In the genomic region with DNA sequence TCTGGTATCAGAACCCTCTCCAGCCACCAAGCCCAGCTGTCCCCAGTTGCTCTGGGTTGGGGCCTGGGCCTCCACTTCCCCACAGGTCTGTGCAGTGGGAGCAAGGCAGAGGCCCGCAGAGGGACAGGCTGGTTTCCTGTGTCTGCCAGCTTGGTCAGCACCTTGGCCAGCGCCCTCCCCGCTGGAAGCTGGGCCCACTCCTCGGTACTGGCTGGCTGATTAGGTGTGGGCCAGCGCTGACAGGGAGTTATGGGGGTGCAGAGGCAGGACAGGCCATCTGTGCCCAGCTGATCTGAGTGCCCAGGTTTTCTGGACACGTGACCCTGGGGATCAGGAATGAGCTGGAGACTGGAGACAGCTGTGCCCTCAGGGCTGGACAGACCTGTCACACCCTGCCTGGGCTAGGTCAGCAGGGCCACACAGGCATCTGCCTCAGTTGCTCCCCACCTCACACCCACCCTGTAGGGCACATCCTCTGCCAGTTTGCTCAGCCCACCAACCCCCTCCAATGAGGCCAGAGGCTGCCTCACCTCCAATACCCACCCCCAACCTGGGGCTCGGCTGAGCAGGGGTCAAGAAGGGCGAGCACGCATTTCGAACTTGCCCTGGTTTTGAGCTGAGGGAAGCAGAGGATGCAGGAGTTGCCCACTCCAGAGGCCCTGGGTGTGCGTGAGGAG, we compare ENCODE assay signal across 2 cellular contexts.
TF ChIP-seq lines count a peak whose summit lies in the region.

No MANE protein-coding gene starts in this region.

TF ChIP-seq in HEK293, 187 proteins besides CTCF, POLR2A, EP300 and RAD21 (continued from another document):
- TF ChIP-seq, protein P1, sequence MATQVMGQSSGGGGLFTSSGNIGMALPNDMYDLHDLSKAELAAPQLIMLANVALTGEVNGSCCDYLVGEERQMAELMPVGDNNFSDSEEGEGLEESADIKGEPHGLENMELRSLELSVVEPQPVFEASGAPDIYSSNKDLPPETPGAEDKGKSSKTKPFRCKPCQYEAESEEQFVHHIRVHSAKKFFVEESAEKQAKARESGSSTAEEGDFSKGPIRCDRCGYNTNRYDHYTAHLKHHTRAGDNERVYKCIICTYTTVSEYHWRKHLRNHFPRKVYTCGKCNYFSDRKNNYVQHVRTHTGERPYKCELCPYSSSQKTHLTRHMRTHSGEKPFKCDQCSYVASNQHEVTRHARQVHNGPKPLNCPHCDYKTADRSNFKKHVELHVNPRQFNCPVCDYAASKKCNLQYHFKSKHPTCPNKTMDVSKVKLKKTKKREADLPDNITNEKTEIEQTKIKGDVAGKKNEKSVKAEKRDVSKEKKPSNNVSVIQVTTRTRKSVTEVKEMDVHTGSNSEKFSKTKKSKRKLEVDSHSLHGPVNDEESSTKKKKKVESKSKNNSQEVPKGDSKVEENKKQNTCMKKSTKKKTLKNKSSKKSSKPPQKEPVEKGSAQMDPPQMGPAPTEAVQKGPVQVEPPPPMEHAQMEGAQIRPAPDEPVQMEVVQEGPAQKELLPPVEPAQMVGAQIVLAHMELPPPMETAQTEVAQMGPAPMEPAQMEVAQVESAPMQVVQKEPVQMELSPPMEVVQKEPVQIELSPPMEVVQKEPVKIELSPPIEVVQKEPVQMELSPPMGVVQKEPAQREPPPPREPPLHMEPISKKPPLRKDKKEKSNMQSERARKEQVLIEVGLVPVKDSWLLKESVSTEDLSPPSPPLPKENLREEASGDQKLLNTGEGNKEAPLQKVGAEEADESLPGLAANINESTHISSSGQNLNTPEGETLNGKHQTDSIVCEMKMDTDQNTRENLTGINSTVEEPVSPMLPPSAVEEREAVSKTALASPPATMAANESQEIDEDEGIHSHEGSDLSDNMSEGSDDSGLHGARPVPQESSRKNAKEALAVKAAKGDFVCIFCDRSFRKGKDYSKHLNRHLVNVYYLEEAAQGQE (tag by site-specific recombination; IDR thresholded peaks at IDR 0.05) = peak; percentile 95
- no peak for TF ChIP-seq YY1 (tag by site-specific recombination; IDR thresholded peaks at IDR 0.05)
- peak; percentile 78; the same call in 1 of the 2 replicates for TF ChIP-seq ZFP69B (tag by site-specific recombination; IDR thresholded peaks at IDR 0.05)

TF ChIP-seq in HepG2, 621 proteins besides CTCF, POLR2A, EP300 and RAD21 (continued from another document and continues in another):
- TF ChIP-seq TMF1 (CRISPR knock-in tag; IDR thresholded peaks at IDR 0.05; ENCODE audit: low read depth) = peak; percentile 75; the same call in 1 of the 2 replicates
- TF ChIP-seq GATAD1 (CRISPR knock-in tag; IDR thresholded peaks at IDR 0.05) = peak; percentile 61; the same call in 1 of the 2 replicates
- TF ChIP-seq ZNF224 (CRISPR knock-in tag; IDR thresholded peaks at IDR 0.05) = no peak
- TF ChIP-seq, protein P2, sequence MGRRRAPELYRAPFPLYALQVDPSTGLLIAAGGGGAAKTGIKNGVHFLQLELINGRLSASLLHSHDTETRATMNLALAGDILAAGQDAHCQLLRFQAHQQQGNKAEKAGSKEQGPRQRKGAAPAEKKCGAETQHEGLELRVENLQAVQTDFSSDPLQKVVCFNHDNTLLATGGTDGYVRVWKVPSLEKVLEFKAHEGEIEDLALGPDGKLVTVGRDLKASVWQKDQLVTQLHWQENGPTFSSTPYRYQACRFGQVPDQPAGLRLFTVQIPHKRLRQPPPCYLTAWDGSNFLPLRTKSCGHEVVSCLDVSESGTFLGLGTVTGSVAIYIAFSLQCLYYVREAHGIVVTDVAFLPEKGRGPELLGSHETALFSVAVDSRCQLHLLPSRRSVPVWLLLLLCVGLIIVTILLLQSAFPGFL (CRISPR knock-in tag; IDR thresholded peaks at IDR 0.05) = no peak
- TF ChIP-seq ZNF124 (CRISPR knock-in tag; IDR thresholded peaks at IDR 0.05) = peak; percentile 59; the same call in 1 of the 2 replicates
- 0 out of 2 replicates have a peak, but pooled peaks have one; percentile 67 for TF ChIP-seq ZNF552 (CRISPR knock-in tag; IDR thresholded peaks at IDR 0.05; ENCODE audit: borderline replicate concordance)
- 0 out of 2 replicates have a peak, but pooled peaks have one; percentile 51 for TF ChIP-seq CCDC6 (CRISPR knock-in tag; IDR thresholded peaks at IDR 0.05)
- no peak for TF ChIP-seq MAFK (conservative IDR thresholded peaks at IDR 0.05 in 1 of 2, IDR thresholded peaks at IDR 0.05 in 1 of 2; ENCODE audit: low read length in 2 of 2)
- no peak for TF ChIP-seq ZNF101 (CRISPR knock-in tag; IDR thresholded peaks at IDR 0.05; ENCODE audit: borderline replicate concordance, low read depth)
- no peak for TF ChIP-seq ZNF530 (CRISPR knock-in tag; IDR thresholded peaks at IDR 0.05; ENCODE audit: low read depth)
- peak; percentile 80; the same call in 1 of the 2 replicates for TF ChIP-seq MIXL1 (CRISPR knock-in tag; IDR thresholded peaks at IDR 0.05)
- peak; percentile 78; the same call in 1 of the 2 replicates for TF ChIP-seq ARHGAP35 (CRISPR knock-in tag; IDR thresholded peaks at IDR 0.05; ENCODE audit: borderline replicate concordance)
- TF ChIP-seq ZNF256 (CRISPR knock-in tag; conservative IDR thresholded peaks at IDR 0.05) = peak; percentile 69; the same call in 1 of the 2 replicates
- TF ChIP-seq IRF2 (CRISPR knock-in tag; IDR thresholded peaks at IDR 0.05) = 0 out of 2 replicates have a peak, but pooled peaks have one; percentile 42
- 0 out of 2 replicates have a peak, but pooled peaks have one; percentile 51 for TF ChIP-seq ZNF564 (CRISPR knock-in tag; IDR thresholded peaks at IDR 0.05)
- TF ChIP-seq ZNF274 (CRISPR knock-in tag; IDR thresholded peaks at IDR 0.05) = no peak
- TF ChIP-seq HOXD1 (CRISPR knock-in tag; IDR thresholded peaks at IDR 0.05) = peak; percentile 77; the same call in 1 of the 2 replicates
- TF ChIP-seq ETV5 (CRISPR knock-in tag; IDR thresholded peaks at IDR 0.05; ENCODE audit: borderline replicate concordance) = 0 out of 2 replicates have a peak, but pooled peaks have one; percentile 23
- no peak for TF ChIP-seq ZNF878 (CRISPR knock-in tag; IDR thresholded peaks at IDR 0.05)
- TF ChIP-seq CHCHD3 (CRISPR knock-in tag; IDR thresholded peaks at IDR 0.05) = peak; percentile 65; the same call in 1 of the 2 replicates
- TF ChIP-seq ZNF557 (CRISPR knock-in tag; IDR thresholded peaks at IDR 0.05) = 0 out of 2 replicates have a peak, but pooled peaks have one; percentile 65
- peak; percentile 48; the same call in 1 of the 2 replicates for TF ChIP-seq ZNF263 (CRISPR knock-in tag; IDR thresholded peaks at IDR 0.05)
- TF ChIP-seq, protein P3, sequence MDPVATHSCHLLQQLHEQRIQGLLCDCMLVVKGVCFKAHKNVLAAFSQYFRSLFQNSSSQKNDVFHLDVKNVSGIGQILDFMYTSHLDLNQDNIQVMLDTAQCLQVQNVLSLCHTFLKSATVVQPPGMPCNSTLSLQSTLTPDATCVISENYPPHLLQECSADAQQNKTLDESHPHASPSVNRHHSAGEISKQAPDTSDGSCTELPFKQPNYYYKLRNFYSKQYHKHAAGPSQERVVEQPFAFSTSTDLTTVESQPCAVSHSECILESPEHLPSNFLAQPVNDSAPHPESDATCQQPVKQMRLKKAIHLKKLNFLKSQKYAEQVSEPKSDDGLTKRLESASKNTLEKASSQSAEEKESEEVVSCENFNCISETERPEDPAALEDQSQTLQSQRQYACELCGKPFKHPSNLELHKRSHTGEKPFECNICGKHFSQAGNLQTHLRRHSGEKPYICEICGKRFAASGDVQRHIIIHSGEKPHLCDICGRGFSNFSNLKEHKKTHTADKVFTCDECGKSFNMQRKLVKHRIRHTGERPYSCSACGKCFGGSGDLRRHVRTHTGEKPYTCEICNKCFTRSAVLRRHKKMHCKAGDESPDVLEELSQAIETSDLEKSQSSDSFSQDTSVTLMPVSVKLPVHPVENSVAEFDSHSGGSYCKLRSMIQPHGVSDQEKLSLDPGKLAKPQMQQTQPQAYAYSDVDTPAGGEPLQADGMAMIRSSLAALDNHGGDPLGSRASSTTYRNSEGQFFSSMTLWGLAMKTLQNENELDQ (CRISPR knock-in tag; IDR thresholded peaks at IDR 0.05; ENCODE audit: borderline replicate concordance) = 0 out of 2 replicates have a peak, but pooled peaks have one; percentile 77
- TF ChIP-seq ONECUT2 (CRISPR knock-in tag; IDR thresholded peaks at IDR 0.05) = peak; percentile 33; the same call in 1 of the 2 replicates
- TF ChIP-seq IRX3 (CRISPR knock-in tag; IDR thresholded peaks at IDR 0.05; ENCODE audit: borderline replicate concordance, low read depth) = 0 out of 2 replicates have a peak, but pooled peaks have one; percentile 65
- TF ChIP-seq, protein P4, sequence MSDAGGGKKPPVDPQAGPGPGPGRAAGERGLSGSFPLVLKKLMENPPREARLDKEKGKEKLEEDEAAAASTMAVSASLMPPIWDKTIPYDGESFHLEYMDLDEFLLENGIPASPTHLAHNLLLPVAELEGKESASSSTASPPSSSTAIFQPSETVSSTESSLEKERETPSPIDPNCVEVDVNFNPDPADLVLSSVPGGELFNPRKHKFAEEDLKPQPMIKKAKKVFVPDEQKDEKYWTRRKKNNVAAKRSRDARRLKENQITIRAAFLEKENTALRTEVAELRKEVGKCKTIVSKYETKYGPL (CRISPR knock-in tag; IDR thresholded peaks at IDR 0.05) = peak; percentile 51; the same call in 1 of the 2 replicates
- TF ChIP-seq TBX2 (CRISPR knock-in tag; IDR thresholded peaks at IDR 0.05; ENCODE audit: borderline replicate concordance) = peak; percentile 31; the same call in 1 of the 2 replicates
- TF ChIP-seq TOPORS (CRISPR knock-in tag; IDR thresholded peaks at IDR 0.05) = 0 out of 2 replicates have a peak, but pooled peaks have one; percentile 37
- TF ChIP-seq ZMYM4 (CRISPR knock-in tag; IDR thresholded peaks at IDR 0.05) = 0 out of 2 replicates have a peak, but pooled peaks have one; percentile 23
- TF ChIP-seq FOXK1 (CRISPR knock-in tag; IDR thresholded peaks at IDR 0.05; ENCODE audit: borderline replicate concordance, low read depth) = peak; percentile 31; the same call in 1 of the 2 replicates
- TF ChIP-seq, protein P5, sequence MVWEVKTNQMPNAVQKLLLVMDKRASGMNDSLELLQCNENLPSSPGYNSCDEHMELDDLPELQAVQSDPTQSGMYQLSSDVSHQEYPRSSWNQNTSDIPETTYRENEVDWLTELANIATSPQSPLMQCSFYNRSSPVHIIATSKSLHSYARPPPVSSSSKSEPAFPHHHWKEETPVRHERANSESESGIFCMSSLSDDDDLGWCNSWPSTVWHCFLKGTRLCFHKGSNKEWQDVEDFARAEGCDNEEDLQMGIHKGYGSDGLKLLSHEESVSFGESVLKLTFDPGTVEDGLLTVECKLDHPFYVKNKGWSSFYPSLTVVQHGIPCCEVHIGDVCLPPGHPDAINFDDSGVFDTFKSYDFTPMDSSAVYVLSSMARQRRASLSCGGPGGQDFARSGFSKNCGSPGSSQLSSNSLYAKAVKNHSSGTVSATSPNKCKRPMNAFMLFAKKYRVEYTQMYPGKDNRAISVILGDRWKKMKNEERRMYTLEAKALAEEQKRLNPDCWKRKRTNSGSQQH (CRISPR knock-in tag; IDR thresholded peaks at IDR 0.05; ENCODE audit: low read depth) = 0 out of 2 replicates have a peak, but pooled peaks have one; percentile 64
- TF ChIP-seq, protein P6, sequence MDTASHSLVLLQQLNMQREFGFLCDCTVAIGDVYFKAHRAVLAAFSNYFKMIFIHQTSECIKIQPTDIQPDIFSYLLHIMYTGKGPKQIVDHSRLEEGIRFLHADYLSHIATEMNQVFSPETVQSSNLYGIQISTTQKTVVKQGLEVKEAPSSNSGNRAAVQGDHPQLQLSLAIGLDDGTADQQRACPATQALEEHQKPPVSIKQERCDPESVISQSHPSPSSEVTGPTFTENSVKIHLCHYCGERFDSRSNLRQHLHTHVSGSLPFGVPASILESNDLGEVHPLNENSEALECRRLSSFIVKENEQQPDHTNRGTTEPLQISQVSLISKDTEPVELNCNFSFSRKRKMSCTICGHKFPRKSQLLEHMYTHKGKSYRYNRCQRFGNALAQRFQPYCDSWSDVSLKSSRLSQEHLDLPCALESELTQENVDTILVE (CRISPR knock-in tag; IDR thresholded peaks at IDR 0.05) = peak; percentile 67
- TF ChIP-seq ZNF619 (CRISPR knock-in tag; IDR thresholded peaks at IDR 0.05) = peak; percentile 47; the same call in 1 of the 2 replicates
- peak; percentile 77; the same call in 1 of the 2 replicates for TF ChIP-seq ZSCAN9 (CRISPR knock-in tag; IDR thresholded peaks at IDR 0.05; ENCODE audit: borderline replicate concordance)
- no peak for TF ChIP-seq POLR2G (IDR thresholded peaks at IDR 0.05; ENCODE audit: low read depth, low read length)
- TF ChIP-seq, protein P7, sequence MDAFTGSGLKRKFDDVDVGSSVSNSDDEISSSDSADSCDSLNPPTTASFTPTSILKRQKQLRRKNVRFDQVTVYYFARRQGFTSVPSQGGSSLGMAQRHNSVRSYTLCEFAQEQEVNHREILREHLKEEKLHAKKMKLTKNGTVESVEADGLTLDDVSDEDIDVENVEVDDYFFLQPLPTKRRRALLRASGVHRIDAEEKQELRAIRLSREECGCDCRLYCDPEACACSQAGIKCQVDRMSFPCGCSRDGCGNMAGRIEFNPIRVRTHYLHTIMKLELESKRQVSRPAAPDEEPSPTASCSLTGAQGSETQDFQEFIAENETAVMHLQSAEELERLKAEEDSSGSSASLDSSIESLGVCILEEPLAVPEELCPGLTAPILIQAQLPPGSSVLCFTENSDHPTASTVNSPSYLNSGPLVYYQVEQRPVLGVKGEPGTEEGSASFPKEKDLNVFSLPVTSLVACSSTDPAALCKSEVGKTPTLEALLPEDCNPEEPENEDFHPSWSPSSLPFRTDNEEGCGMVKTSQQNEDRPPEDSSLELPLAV (CRISPR knock-in tag; conservative IDR thresholded peaks at IDR 0.05; ENCODE audit: low read depth) = 0 out of 2 replicates have a peak, but pooled peaks have one; percentile 54
- peak; percentile 71; the same call in 1 of the 2 replicates for TF ChIP-seq CENPT (CRISPR knock-in tag; IDR thresholded peaks at IDR 0.05; ENCODE audit: low read depth)
- TF ChIP-seq, protein P8, sequence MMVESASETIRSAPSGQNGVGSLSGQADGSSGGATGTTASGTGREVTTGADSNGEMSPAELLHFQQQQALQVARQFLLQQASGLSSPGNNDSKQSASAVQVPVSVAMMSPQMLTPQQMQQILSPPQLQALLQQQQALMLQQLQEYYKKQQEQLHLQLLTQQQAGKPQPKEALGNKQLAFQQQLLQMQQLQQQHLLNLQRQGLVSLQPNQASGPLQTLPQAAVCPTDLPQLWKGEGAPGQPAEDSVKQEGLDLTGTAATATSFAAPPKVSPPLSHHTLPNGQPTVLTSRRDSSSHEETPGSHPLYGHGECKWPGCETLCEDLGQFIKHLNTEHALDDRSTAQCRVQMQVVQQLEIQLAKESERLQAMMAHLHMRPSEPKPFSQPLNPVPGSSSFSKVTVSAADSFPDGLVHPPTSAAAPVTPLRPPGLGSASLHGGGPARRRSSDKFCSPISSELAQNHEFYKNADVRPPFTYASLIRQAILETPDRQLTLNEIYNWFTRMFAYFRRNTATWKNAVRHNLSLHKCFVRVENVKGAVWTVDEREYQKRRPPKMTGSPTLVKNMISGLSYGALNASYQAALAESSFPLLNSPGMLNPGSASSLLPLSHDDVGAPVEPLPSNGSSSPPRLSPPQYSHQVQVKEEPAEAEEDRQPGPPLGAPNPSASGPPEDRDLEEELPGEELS (CRISPR knock-in tag; IDR thresholded peaks at IDR 0.05) = peak; percentile 34; the same call in 1 of the 2 replicates
